ENCODE assay signal across 29 cellular contexts in the genomic region with DNA sequence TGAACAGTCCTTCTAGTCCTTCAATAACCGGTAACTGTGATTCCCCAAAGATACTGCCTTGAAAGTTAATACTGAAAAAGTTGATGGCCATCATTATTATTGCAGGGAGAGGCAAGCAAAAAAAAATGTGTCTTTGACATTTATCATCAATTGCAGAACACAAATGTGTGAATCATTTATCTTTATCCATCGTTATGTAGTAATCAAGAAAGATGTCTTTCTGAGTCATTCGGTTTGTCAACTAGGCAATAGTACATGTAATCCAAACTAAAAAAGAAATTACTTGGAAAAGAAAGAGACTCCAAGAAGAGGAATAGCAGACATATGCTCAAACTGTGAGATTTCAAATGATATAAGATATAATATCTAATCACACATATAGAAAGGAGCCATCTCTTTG.
"Had no signal": no experiment of that assay in that cellular context is flagged by ENCODE, and none has a peak within 500 bp of the region (broad histone marks: within the 10 kb centered on the region; RNA-seq: fewer than 3 reads in every experiment).

No MANE protein-coding gene starts in this region.

- H3K36me3 ChIP-seq: SJSA1 had no signal

- DNase-seq: activated CD4-positive, alpha-beta T cell treated with anti-CD3 and anti-CD28 coated beads for 4 hours; activated CD8-positive, alpha-beta memory T cell treated with anti-CD3 and anti-CD28 coated beads, Interleukin-2, amount 50 U/mL, for 4 hours; activated CD8-positive, alpha-beta T cell treated with anti-CD3 and anti-CD28 coated beads for 36 hours; activated gamma-delta T cell treated with Interleukin-2 at 50 U/mL for 16 hours; activated naive CD4-positive, alpha-beta T cell treated with anti-CD3 and anti-CD28 coated beads, Interleukin-2, amount 10 ng/mL, durations not matched to agents 7 days and 5 days; activated naive CD8-positive, alpha-beta T cell treated with anti-CD3 and anti-CD28 coated beads for 36 hours; activated T-cell treated with anti-CD3 and anti-CD28 coated beads, Interleukin-2, amount 50 U/mL, for 72 hours; anterior cingulate cortex; Kasumi-1; KBM-7; MV-4-11; NCI-H1092 treated with DMSO at 0.1 percent for 48 hours; NCI-H1417 treated with DMSO at 0.1 percent for 48 hours; NCI-H1694; NCI-H2029; NCI-H345; NCI-H510A; NCI-H526 treated with DMSO at 0.1 percent for 48 hours; NK-92 treated with Interleukin-12 subunit alpha and Interleukin-12 subunit beta, amount 100 ng/mL, for 24 hours; OCI-M1; Right ventricle myocardium superior; RPMI8226; SW 1271 had no signal

- H3K4me1 ChIP-seq: SJSA1 had no signal

- H3K36me3 Mint-ChIP-seq: activated naive CD4-positive, alpha-beta T cell treated with anti-CD3 and anti-CD28 coated beads, Interleukin-2, amount 10 ng/mL, durations not matched to agents 7 days and 5 days; activated naive CD8-positive, alpha-beta T cell treated with anti-CD3 and anti-CD28 coated beads for 36 hours had no signal

- H3K27ac ChIP-seq: SJSA1 had no signal

- H3K9me3 Mint-ChIP-seq: activated CD8-positive, alpha-beta T cell treated with anti-CD3 and anti-CD28 coated beads for 36 hours; activated naive CD4-positive, alpha-beta T cell treated with anti-CD3 and anti-CD28 coated beads, Interleukin-2, amount 10 ng/mL, durations not matched to agents 7 days and 5 days; activated naive CD8-positive, alpha-beta T cell treated with anti-CD3 and anti-CD28 coated beads for 36 hours; activated T-helper 2 cell treated with anti-CD3 and anti-CD28 coated beads, Interferon-gamma antibody, Interleukin-2, Interleukin-4, amounts not matched to agents 10 μg/mL and 5 μg/mL and 100 μg/mL, durations not matched to agents 14 hours and 24 hours and 36 hours; T-helper 1 cell treated with Interleukin-12 subunit alpha and Interleukin-12 subunit beta and Interleukin-4 antibody, amounts not matched to agents 30 μg/mL and 1 μg/mL, for 36 hours had no signal

- H3K27ac Mint-ChIP-seq: activated CD8-positive, alpha-beta T cell treated with anti-CD3 and anti-CD28 coated beads for 36 hours; activated naive CD4-positive, alpha-beta T cell treated with anti-CD3 and anti-CD28 coated beads, Interleukin-2, amount 10 ng/mL, durations not matched to agents 7 days and 5 days; activated naive CD8-positive, alpha-beta T cell treated with anti-CD3 and anti-CD28 coated beads for 36 hours; activated T-cell treated with anti-CD3 and anti-CD28 coated beads, Interleukin-2, amount 50 U/mL, for 72 hours; activated T-helper 2 cell treated with anti-CD3 and anti-CD28 coated beads, Interferon-gamma antibody, Interleukin-2, Interleukin-4, amounts not matched to agents 10 μg/mL and 5 μg/mL and 100 μg/mL, durations not matched to agents 14 hours and 24 hours and 36 hours; T-helper 1 cell treated with Interleukin-12 subunit alpha and Interleukin-12 subunit beta and Interleukin-4 antibody, amounts not matched to agents 30 μg/mL and 1 μg/mL, for 36 hours had no signal

- H3K27me3 ChIP-seq: SJSA1 had no signal

- H3K4me3 Mint-ChIP-seq: activated CD8-positive, alpha-beta T cell treated with anti-CD3 and anti-CD28 coated beads for 36 hours; activated naive CD4-positive, alpha-beta T cell treated with anti-CD3 and anti-CD28 coated beads, Interleukin-2, amount 10 ng/mL, durations not matched to agents 7 days and 5 days; activated naive CD8-positive, alpha-beta T cell treated with anti-CD3 and anti-CD28 coated beads for 36 hours; activated T-cell treated with anti-CD3 and anti-CD28 coated beads, Interleukin-2, amount 50 U/mL, for 72 hours; T-helper 1 cell treated with Interleukin-12 subunit alpha and Interleukin-12 subunit beta and Interleukin-4 antibody, amounts not matched to agents 30 μg/mL and 1 μg/mL, for 36 hours had no signal

- H3K4me1 Mint-ChIP-seq: activated naive CD4-positive, alpha-beta T cell treated with anti-CD3 and anti-CD28 coated beads, Interleukin-2, amount 10 ng/mL, durations not matched to agents 7 days and 5 days; activated naive CD8-positive, alpha-beta T cell treated with anti-CD3 and anti-CD28 coated beads for 36 hours had no signal

- ATAC-seq: activated CD4-positive, CD25-positive, alpha-beta regulatory T cell treated with anti-CD3 and anti-CD28 coated beads, Interleukin-2, amount 50 U/mL, for 24 hours; activated CD8-positive, alpha-beta T cell treated with anti-CD3 and anti-CD28 coated beads for 36 hours; activated T-cell treated with anti-CD3 and anti-CD28 coated beads, Interleukin-2, amount 50 U/mL, for 72 hours; Panc1; SK-N-SH treated with all-trans-retinoic acid at 6 μM for 48 hours had no signal

- H3K27me3 Mint-ChIP-seq: activated CD8-positive, alpha-beta T cell treated with anti-CD3 and anti-CD28 coated beads for 36 hours; activated naive CD4-positive, alpha-beta T cell treated with anti-CD3 and anti-CD28 coated beads, Interleukin-2, amount 10 ng/mL, durations not matched to agents 7 days and 5 days; activated naive CD8-positive, alpha-beta T cell treated with anti-CD3 and anti-CD28 coated beads for 36 hours had no signal

- H3K4me3 ChIP-seq: SJSA1 had no signal

- H3K9me3 ChIP-seq: SJSA1 had no signal
